ENCODE assay signal across 15 cellular contexts in the genomic region with DNA sequence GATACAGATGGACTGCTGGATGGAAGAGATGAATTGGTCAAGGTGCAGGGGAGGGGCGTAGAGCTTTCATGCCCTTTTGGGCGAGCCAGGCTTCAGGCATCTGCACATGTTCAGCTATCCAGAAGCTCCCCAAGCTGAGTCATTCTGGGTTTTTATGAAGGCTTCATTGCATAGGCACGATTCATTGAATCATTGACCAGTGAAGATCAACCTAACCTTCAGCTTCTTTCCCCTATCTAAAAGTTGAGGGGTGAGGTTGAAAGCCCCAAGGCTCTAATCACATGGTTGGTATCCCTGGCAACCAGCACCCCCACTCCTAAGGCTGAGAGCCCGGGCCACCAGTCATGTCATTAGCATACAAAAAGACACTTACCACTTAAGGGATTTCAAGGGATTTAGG. TPM values are rescaled to one million over a fixed set of nuclear protein-coding genes. Genes with fewer than 3 reads are reported as not detected.
DNase-seq lines count a peak whose midpoint lies in the region; ATAC-seq and TF ChIP-seq lines count a peak whose summit lies in the region.
"Had no signal": no experiment of that assay in that cellular context is flagged by ENCODE, and none has a peak within 500 bp of the region (broad histone marks: within the 10 kb centered on the region; RNA-seq: fewer than 3 reads in every experiment).

No MANE protein-coding gene starts in this region.

- H3K27me3 ChIP-seq in BJ (ENCODE audit: control insufficient read depth, insufficient read depth, low read length) (no peaks in the 10 kb centered on the region), HUES64 (ENCODE audit: insufficient read depth, low read length) (no peaks in the 10 kb centered on the region)
- H3K27me3 ChIP-seq: gastroesophageal sphincter, thyroid gland had no signal

- DNase-seq in BJ (ENCODE audit: low read depth) (peak; percentile 9), choroid plexus epithelial cell (ENCODE audit: low read depth) (peak; percentile 14), left lobe of liver (ENCODE audit: low spot score) (no peak), SW 1271 (lab: John Stamatoyannopoulos, UW) (no peak), HT-29 (ENCODE audit: low spot score) (no peak)
- no peak for DNase-seq in activated effector memory CD4-positive, alpha-beta T cell treated with Interleukin-2 at 50 U/mL for 16 hours
- DNase-seq in activated naive CD4-positive, alpha-beta T cell treated with anti-CD3 and anti-CD28 coated beads, Interleukin-2, amount 50 U/mL, for 16 hours = no peak
- DNase-seq: activated CD4-positive, alpha-beta T cell treated with anti-CD3 and anti-CD28 coated beads for 48 hours; activated effector memory CD4-positive, alpha-beta T cell treated with anti-CD3 and anti-CD28 coated beads, Interleukin-2, amount 50 U/mL, for 16 hours; NCI-H774; thyroid gland had no signal

- WGBS in HUES64 = 51% methylated on average over 3 of the region's 4 CpGs

- H3K36me3 ChIP-seq in BJ (ENCODE audit: control insufficient read depth, insufficient read depth, low read length) (no peaks in the 10 kb centered on the region), HUES64 (ENCODE audit: insufficient read depth, low read length) (no peaks in the 10 kb centered on the region)
- H3K36me3 ChIP-seq: gastroesophageal sphincter, prostate gland, thyroid gland had no signal

- no peak overlapping the region for H3K4me3 ChIP-seq in BJ (ENCODE audit: low read depth, low read length)
- no peak overlapping the region for H3K4me3 ChIP-seq in HUES64 (ENCODE audit: low read length)
- H3K4me3 ChIP-seq in choroid plexus epithelial cell (ENCODE audit: low read depth, low read length) = no peak overlapping the region
- H3K4me3 ChIP-seq: gastroesophageal sphincter, prostate gland, thyroid gland had no signal

- no peaks in the 10 kb centered on the region for H3K9me3 ChIP-seq in HUES64 (ENCODE audit: insufficient read depth, low read depth, low read length)
- H3K9me3 ChIP-seq: gastroesophageal sphincter, prostate gland, thyroid gland had no signal

- POLR2A ChIA-PET in BJ (lab: Charles Lee) = interaction anchor here (0.6 kb wide), 1 partner anchor 46 kb away, joined by 4 read pairs; no protein-coding TSS in a partner anchor

- peak overlapping the region; percentile 29 for H3K27ac ChIP-seq in HUES64 (ENCODE audit: low read depth, low read length)
- H3K27ac ChIP-seq: C4-2B, gastroesophageal sphincter, prostate gland, thyroid gland had no signal

- peak; percentile 19 for ATAC-seq in left lobe of liver
- ATAC-seq: gastroesophageal sphincter had no signal

- no peak overlapping the region for H3K9ac ChIP-seq in HUES64 (ENCODE audit: low read depth, low read length)

- TF ChIP-seq CTCF in BJ (IDR thresholded peaks at IDR 0.05; ENCODE audit: insufficient read depth, low read depth, low read length) = no peak
- no peak for TF ChIP-seq CTCF in choroid plexus epithelial cell (conservative IDR thresholded peaks at IDR 0.05; ENCODE audit: low read depth, low read length)

- CTCF ChIA-PET in BJ (lab: Yijun Ruan, JAX) = interaction anchor here (1.3 to 3.1 kb wide), 4 partner anchors 20 to 89 kb away, joined by 3 to 15 read pairs (median 4); no protein-coding TSS in a partner anchor

- H3K4me1 ChIP-seq in HUES64 (ENCODE audit: insufficient read depth, low read length) = peaks cover 27% of the 10 kb centered on the region
- H3K4me1 ChIP-seq: gastroesophageal sphincter, prostate gland, thyroid gland had no signal

RNA-seq across cellular contexts. Expression of gene RPS29, which starts 36.3 kb away (rescaled TPM):
- polyA plus RNA-seq in BJ (2011; rRNA removed) = 3,639 and 4,331 TPM in 2 replicates
- 490 and 796 TPM in 2 replicates for polyA minus RNA-seq in BJ (2011; rRNA and poly(A)+ RNA removed)
- polyA plus RNA-seq in HUES64 (2013, experiment 1 of 2) = 3,801 TPM
- polyA plus RNA-seq in HUES64 (2013, experiment 2 of 2) = 3,697 TPM
- 469 TPM for total RNA-seq in left lobe of liver
- 1,194 and 1,378 TPM in 2 replicates for total RNA-seq in HT-29 (2014; rRNA removed; shearing (Covaris generic))

RNA-seq across cellular contexts. Expression of gene LRR1, which starts 48.9 kb away (rescaled TPM):
- 8.6 and 11.9 TPM in 2 replicates for polyA plus RNA-seq in BJ (2011; rRNA removed)
- 3.7 and 4.5 TPM in 2 replicates for polyA minus RNA-seq in BJ (2011; rRNA and poly(A)+ RNA removed)
- 37.8 TPM for polyA plus RNA-seq in HUES64 (2013, experiment 1 of 2)
- 36.8 TPM for polyA plus RNA-seq in HUES64 (2013, experiment 2 of 2)
- total RNA-seq in left lobe of liver = 4.8 TPM
- 26.4 and 28.6 TPM in 2 replicates for total RNA-seq in HT-29 (2014; rRNA removed; shearing (Covaris generic))

Comparison
In these comparisons a context has a peak if more than half of its experiments do, and no peak if none do; other contexts are left out.
1. DNase-seq: peak in BJ (single experiment) and choroid plexus epithelial cell (single experiment); none in left lobe of liver (single experiment), activated effector memory CD4-positive, alpha-beta T cell treated with Interleukin-2 at 50 U/mL for 16 hours (single experiment), SW 1271 (0 of 2), HT-29 (single experiment) and activated naive CD4-positive, alpha-beta T cell treated with anti-CD3 and anti-CD28 coated beads, Interleukin-2, amount 50 U/mL, for 16 hours (single experiment).